14 cellular contexts compared by ENCODE assay signal in genomic region chr22:40056163-40056958, GRCh38.
DNase-seq lines count a peak whose midpoint lies in the region; ATAC-seq, FAIRE-seq and TF ChIP-seq lines count a peak whose summit lies in the region.
"Had no signal": no experiment of that assay in that cellular context is flagged by ENCODE, and none has a peak within 500 bp of the region (broad histone marks: within the 10 kb centered on the region; RNA-seq: fewer than 3 reads in every experiment).

No MANE protein-coding gene starts in this region.

- H3K27ac ChIP-seq in OCI-LY1 (ENCODE audit: low read depth, low read length, poor library complexity, severe bottlenecking), result peak overlapping the region; percentile 85
- H3K27ac ChIP-seq in K562 (ENCODE audit: extremely low read depth, low read depth, low read length), result peak overlapping the region; percentile 66; the same call in 1 of the 3 replicates
- no peak overlapping the region for H3K27ac ChIP-seq in thyroid gland
- H3K27ac ChIP-seq: adrenal gland, esophagus muscularis mucosa, sigmoid colon had no signal

- DNase-seq in AML-193 (lab: John Stamatoyannopoulos, UW) (peak; percentile 18 to 19), GF-D8 (lab: John Stamatoyannopoulos, UW) (peak; percentile 40), K562 (ENCODE audit: extremely low read depth in 1 of 4, low spot score in 3 of 4) (no peak), EL (no peak), SK-N-DZ (ENCODE audit: low spot score) (no peak), thyroid gland (no peak), NCI-H748 (lab: John Stamatoyannopoulos, UW; ENCODE audit: unreplicated experiment) (no peak)
- DNase-seq: activated CD4-positive, alpha-beta T cell treated with anti-CD3 and anti-CD28 coated beads, Interleukin-2, amount 50 U/mL, for 1 hour; adrenal gland; hippocampal formation; left ventricle myocardium superior; sigmoid colon had no signal

- intact Hi-C loops in K562 (cut with micrococcal nuclease) (loop anchor here (5.0 kb wide), 1 partner anchor 121 kb away; the partner anchor contains the start of gene TNRC6B), thyroid gland (cut with DNase I) (no loop called here)

- no peaks in the 10 kb centered on the region for H4K20me1 ChIP-seq in OCI-LY1 (ENCODE audit: insufficient read depth, low read length)
- H4K20me1 ChIP-seq in K562 (replicated peaks; ENCODE audit: control insufficient read depth, insufficient read depth, low read length), result peaks cover 7% of the 10 kb centered on the region

- TF ChIP-seq POLR2A in K562 (conservative IDR thresholded peaks at IDR 0.05), result no peak
- TF ChIP-seq POLR2A in thyroid gland (IDR thresholded peaks at IDR 0.05), result no peak

- H3K27me3 ChIP-seq in OCI-LY1 (ENCODE audit: insufficient read depth, low read length) (no peaks in the 10 kb centered on the region), K562 (ENCODE audit: control insufficient read depth in 2 of 2, insufficient read depth in 2 of 2, low read length in 2 of 2) (no peaks in the 10 kb centered on the region), thyroid gland (no peaks in the 10 kb centered on the region)
- H3K27me3 ChIP-seq: adrenal gland, esophagus muscularis mucosa, sigmoid colon had no signal

- 29% methylated on average over 6 of the region's 7 CpGs for whole genome bisulfite sequencing in K562 (ENCODE audit: insufficient coverage, low coverage, missing lambda C conversion rate)
- WGBS in thyroid gland, 2 donors, result 85 to 88% methylated on average over 7 of the region's 7 CpGs

- no peaks in the 10 kb centered on the region for H3F3A ChIP-seq in OCI-LY1 (ENCODE audit: insufficient read depth, low read length)

- H3K36me3 ChIP-seq in OCI-LY1 (ENCODE audit: insufficient read depth, low read length), result no peaks in the 10 kb centered on the region
- no peaks in the 10 kb centered on the region for H3K36me3 ChIP-seq in K562 (ENCODE audit: control insufficient read depth, insufficient read depth, low read length)
- no peaks in the 10 kb centered on the region for H3K36me3 ChIP-seq in thyroid gland
- H3K36me3 ChIP-seq: adrenal gland, esophagus muscularis mucosa, sigmoid colon had no signal

- H3K79me2 ChIP-seq in OCI-LY1 (ENCODE audit: insufficient read depth, low read length) (peaks cover 91% of the 10 kb centered on the region), K562 (ENCODE audit: control insufficient read depth, insufficient read depth, low read length) (peaks cover 28% of the 10 kb centered on the region)

- H3K9me3 ChIP-seq in OCI-LY1 (ENCODE audit: low read length) (no peaks in the 10 kb centered on the region), K562 (replicated peaks; ENCODE audit: control insufficient read depth, insufficient read depth, low read depth, low read length) (no peaks in the 10 kb centered on the region), thyroid gland (no peaks in the 10 kb centered on the region)
- H3K9me3 ChIP-seq: adrenal gland, esophagus muscularis mucosa, sigmoid colon had no signal

- no peaks in the 10 kb centered on the region for H3K9me2 ChIP-seq in OCI-LY1 (ENCODE audit: low read depth, low read length)

- no peak for TF ChIP-seq RAD21 in K562 (CRISPR knock-in tag; conservative IDR thresholded peaks at IDR 0.05 in 1 of 2, IDR thresholded peaks at IDR 0.05 in 1 of 2)

- in situ Hi-C loops in K562 (cut with MboI), result no loop called here

- TF ChIP-seq EP300 in K562 (IDR thresholded peaks at IDR 0.05; ENCODE audit: low read length), result no peak

- FAIRE-seq in K562 (lab: Jason Lieb, UNC), result peak; percentile 61

- H2AFZ ChIP-seq in OCI-LY1 (ENCODE audit: low read length) (no peak overlapping the region), K562 (ENCODE audit: low read depth, low read length) (no peak overlapping the region)

- CTCF ChIA-PET in K562 (lab: Yijun Ruan, JAX; ENCODE audit: low intra/inter-chr PET ratio), result interaction anchor here (0.6 kb wide), 1 partner anchor 1184 kb away, joined by 4 read pairs; the partner anchor contains the start of gene CBX6

- TF ChIP-seq CTCF in OCI-LY1 (IDR thresholded peaks at IDR 0.05; ENCODE audit: low read length), result no peak
- TF ChIP-seq CTCF in K562 (IDR thresholded peaks at IDR 0.05 in 2 of 3, conservative IDR thresholded peaks at IDR 0.05 in 1 of 3; ENCODE audit: insufficient read depth in 2 of 3, low read depth in 1 of 3, low read length in 3 of 3), result no peak
- no peak for TF ChIP-seq CTCF in thyroid gland (IDR thresholded peaks at IDR 0.05)

- POLR2A ChIA-PET in K562 (lab: Yijun Ruan, JAX), result interaction anchor here (0.6 to 3.6 kb wide), 3 partner anchors 10 to 103 kb away, joined by 3 to 25 read pairs (median 4); no protein-coding TSS in a partner anchor

- no TSS peak for BruUV-seq in K562 (replicated peaks; lab: Mats Ljungman, UMichigan)

- no peaks in the 10 kb centered on the region for H3K9me1 ChIP-seq in K562 (ENCODE audit: control insufficient read depth, insufficient read depth, low read length)

- ATAC-seq in K562, result peak; percentile 62
- ATAC-seq: left ventricle myocardium superior had no signal

- H3K4me2 ChIP-seq in OCI-LY1 (ENCODE audit: low read length), result peak overlapping the region; percentile 54
- H3K4me2 ChIP-seq in K562 (ENCODE audit: insufficient read depth, low read length), result 0 out of 2 replicates have a peak overlapping the region, but pooled peaks have one; percentile 61

- peak overlapping the region; percentile 39 for H3K4me3 ChIP-seq in OCI-LY1 (ENCODE audit: low read depth, low read length, poor library complexity, severe bottlenecking)
- no peak overlapping the region for H3K4me3 ChIP-seq in K562
- H3K4me3 ChIP-seq in thyroid gland (replicated peaks in 1 of 3), result no peak overlapping the region
- H3K4me3 ChIP-seq: adrenal gland, esophagus muscularis mucosa, sigmoid colon had no signal

- H3K4me1 ChIP-seq in OCI-LY1 (ENCODE audit: insufficient read depth, low read length, severe bottlenecking) (peaks cover 66% of the 10 kb centered on the region), K562 (replicated peaks in 1 of 2; ENCODE audit: control insufficient read depth in 2 of 2, insufficient read depth in 2 of 2, low read length in 2 of 2) (peaks cover 19 to 40% of the 10 kb centered on the region in 2 experiments), thyroid gland (peaks cover 10 to 25% of the 10 kb centered on the region in 2 donors)

- H3K9ac ChIP-seq in OCI-LY1 (ENCODE audit: low read length) (peak overlapping the region; percentile 15; the same call in 1 of the 2 replicates), K562 (ENCODE audit: insufficient read depth in 1 of 2, low read depth in 2 of 2, low read length in 2 of 2) (no peak overlapping the region)

TF ChIP-seq in K562, 482 proteins besides CTCF, POLR2A, EP300 and RAD21 (continues in another document):
- 0 out of 2 replicates have a peak, but pooled peaks have one; percentile 21 for TF ChIP-seq SMAD4 (CRISPR knock-in tag; conservative IDR thresholded peaks at IDR 0.05)
- 0 out of 4 replicates have a peak, but pooled peaks of 1 of the 2 experiments have one; percentile 7 for TF ChIP-seq KDM1A (IDR thresholded peaks at IDR 0.05)
- TF ChIP-seq TRIM24 (IDR thresholded peaks at IDR 0.05), result no peak
- TF ChIP-seq ZBTB33 (CRISPR knock-in tag; IDR thresholded peaks at IDR 0.05), result 0 out of 2 replicates have a peak, but pooled peaks have one; percentile 19
- TF ChIP-seq ZNF384 (IDR thresholded peaks at IDR 0.05; ENCODE audit: low read depth, low read length), result peak; percentile 51; the same call in 1 of the 2 replicates
- peak; percentile 85 for TF ChIP-seq CEBPG (CRISPR knock-in tag; IDR thresholded peaks at IDR 0.05)
- peak; percentile 74 to 90 for TF ChIP-seq CEBPG (tag; conservative IDR thresholded peaks at IDR 0.05 in 1 of 2, IDR thresholded peaks at IDR 0.05 in 1 of 2)
- TF ChIP-seq L3MBTL2 (IDR thresholded peaks at IDR 0.05), result peak; percentile 59; the same call in 1 of the 2 replicates
- 0 out of 2 replicates have a peak, but pooled peaks have one; percentile 23 for TF ChIP-seq ATF7 (IDR thresholded peaks at IDR 0.05)
- TF ChIP-seq, protein P1, sequence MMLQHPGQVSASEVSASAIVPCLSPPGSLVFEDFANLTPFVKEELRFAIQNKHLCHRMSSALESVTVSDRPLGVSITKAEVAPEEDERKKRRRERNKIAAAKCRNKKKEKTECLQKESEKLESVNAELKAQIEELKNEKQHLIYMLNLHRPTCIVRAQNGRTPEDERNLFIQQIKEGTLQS (IDR thresholded peaks at IDR 0.05), result peak; percentile 88
- TF ChIP-seq, protein P1 (CRISPR knock-in tag; conservative IDR thresholded peaks at IDR 0.05), result no peak
- TF ChIP-seq, protein P2, sequence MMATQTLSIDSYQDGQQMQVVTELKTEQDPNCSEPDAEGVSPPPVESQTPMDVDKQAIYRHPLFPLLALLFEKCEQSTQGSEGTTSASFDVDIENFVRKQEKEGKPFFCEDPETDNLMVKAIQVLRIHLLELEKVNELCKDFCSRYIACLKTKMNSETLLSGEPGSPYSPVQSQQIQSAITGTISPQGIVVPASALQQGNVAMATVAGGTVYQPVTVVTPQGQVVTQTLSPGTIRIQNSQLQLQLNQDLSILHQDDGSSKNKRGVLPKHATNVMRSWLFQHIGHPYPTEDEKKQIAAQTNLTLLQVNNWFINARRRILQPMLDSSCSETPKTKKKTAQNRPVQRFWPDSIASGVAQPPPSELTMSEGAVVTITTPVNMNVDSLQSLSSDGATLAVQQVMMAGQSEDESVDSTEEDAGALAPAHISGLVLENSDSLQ (IDR thresholded peaks at IDR 0.05), result peak; percentile 53
- TF ChIP-seq ZNF436 (CRISPR knock-in tag; IDR thresholded peaks at IDR 0.05), result no peak

Comparison
In these comparisons a context has a peak if more than half of its experiments do, and no peak if none do; other contexts are left out.
1. DNase-seq: peak in AML-193 (2 of 2) and GF-D8 (single experiment); none in K562 (0 of 4), EL (single experiment), SK-N-DZ (single experiment), thyroid gland (0 of 2) and NCI-H748 (single experiment).
2. H3K27ac ChIP-seq: peak in OCI-LY1 (single experiment) and K562 (single experiment); none in thyroid gland (0 of 3).